Comparison of ENCODE assay signal across 3 cellular contexts in the genomic region with DNA sequence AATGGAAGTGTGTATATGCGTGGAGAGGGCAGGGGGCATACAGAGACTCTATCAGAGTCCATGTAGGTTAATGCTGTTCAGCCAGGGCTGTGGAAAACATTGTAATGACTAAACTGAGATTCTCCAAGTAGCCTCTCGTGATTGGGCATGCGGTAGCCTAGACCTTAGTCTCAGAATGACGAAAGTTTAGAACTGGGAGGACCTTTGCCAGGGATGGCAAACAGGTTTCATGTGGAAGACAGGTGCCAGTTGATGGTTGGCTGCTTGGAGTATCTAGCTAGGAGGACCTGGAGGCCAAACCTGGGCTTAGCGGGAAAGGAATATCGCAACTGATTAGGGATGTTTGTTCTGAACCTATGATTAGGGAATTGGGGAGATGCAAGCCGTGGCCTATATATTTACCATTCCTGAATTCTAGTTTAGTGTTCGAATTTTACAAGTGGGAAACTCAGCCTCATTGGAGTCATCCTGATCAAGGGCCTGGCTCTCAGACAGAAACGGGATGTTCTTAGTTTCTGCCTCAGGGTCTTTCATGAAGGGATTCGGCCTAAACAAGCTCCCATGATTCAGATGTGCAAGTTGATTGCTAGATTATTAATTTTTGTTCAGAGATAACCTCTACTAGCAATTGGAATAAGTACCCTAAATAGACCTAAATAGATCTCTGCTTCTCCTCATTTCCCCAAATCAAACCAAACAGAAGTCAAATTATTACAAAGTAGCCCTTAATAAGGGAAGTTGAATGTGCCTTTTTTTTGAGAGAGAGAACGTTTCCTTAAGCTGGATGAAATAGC.
TF ChIP-seq lines count a peak whose summit lies in the region.

No MANE protein-coding gene starts in this region.

TF ChIP-seq in SK-N-SH, 30 proteins besides CTCF, POLR2A, EP300 and RAD21:
- TF ChIP-seq GATA2 (CRISPR knock-in tag; IDR thresholded peaks at IDR 0.05) (peak; percentile 32; the same call in 1 of the 2 replicates), SMC3 (IDR thresholded peaks at IDR 0.05; ENCODE audit: low read depth, low read length) (no peak), RFX5 (IDR thresholded peaks at IDR 0.05; ENCODE audit: low read length) (no peak), TCF12 (IDR thresholded peaks at IDR 0.05) (peak; percentile 15; the same call in 1 of the 2 replicates), TAF1 (IDR thresholded peaks at IDR 0.05; ENCODE audit: borderline replicate concordance, low read depth, low read length) (no peak), RCOR1 (IDR thresholded peaks at IDR 0.05; ENCODE audit: low read length) (peak; percentile 62), MEF2A (IDR thresholded peaks at IDR 0.05; ENCODE audit: borderline replicate concordance, low read depth) (no peak)
- TF ChIP-seq, protein P1, sequence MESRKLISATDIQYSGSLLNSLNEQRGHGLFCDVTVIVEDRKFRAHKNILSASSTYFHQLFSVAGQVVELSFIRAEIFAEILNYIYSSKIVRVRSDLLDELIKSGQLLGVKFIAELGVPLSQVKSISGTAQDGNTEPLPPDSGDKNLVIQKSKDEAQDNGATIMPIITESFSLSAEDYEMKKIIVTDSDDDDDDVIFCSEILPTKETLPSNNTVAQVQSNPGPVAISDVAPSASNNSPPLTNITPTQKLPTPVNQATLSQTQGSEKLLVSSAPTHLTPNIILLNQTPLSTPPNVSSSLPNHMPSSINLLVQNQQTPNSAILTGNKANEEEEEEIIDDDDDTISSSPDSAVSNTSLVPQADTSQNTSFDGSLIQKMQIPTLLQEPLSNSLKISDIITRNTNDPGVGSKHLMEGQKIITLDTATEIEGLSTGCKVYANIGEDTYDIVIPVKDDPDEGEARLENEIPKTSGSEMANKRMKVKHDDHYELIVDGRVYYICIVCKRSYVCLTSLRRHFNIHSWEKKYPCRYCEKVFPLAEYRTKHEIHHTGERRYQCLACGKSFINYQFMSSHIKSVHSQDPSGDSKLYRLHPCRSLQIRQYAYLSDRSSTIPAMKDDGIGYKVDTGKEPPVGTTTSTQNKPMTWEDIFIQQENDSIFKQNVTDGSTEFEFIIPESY (IDR thresholded peaks at IDR 0.05; ENCODE audit: borderline replicate concordance, low read depth), result no peak
- TF ChIP-seq, protein P2, sequence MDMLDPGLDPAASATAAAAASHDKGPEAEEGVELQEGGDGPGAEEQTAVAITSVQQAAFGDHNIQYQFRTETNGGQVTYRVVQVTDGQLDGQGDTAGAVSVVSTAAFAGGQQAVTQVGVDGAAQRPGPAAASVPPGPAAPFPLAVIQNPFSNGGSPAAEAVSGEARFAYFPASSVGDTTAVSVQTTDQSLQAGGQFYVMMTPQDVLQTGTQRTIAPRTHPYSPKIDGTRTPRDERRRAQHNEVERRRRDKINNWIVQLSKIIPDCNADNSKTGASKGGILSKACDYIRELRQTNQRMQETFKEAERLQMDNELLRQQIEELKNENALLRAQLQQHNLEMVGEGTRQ (IDR thresholded peaks at IDR 0.05; ENCODE audit: borderline replicate concordance, low read depth, low read length), result no peak
- TF ChIP-seq, protein P3, sequence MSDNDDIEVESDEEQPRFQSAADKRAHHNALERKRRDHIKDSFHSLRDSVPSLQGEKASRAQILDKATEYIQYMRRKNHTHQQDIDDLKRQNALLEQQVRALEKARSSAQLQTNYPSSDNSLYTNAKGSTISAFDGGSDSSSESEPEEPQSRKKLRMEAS (IDR thresholded peaks at IDR 0.05; ENCODE audit: low read depth), result no peak

TF ChIP-seq in SK-N-SH treated with all-trans-retinoic acid at 6 μM for 48 hours, 23 proteins besides CTCF, POLR2A, EP300 and RAD21 (continues in another document):
- no peak for TF ChIP-seq ZC3H10 (CRISPR knock-in tag; IDR thresholded peaks at IDR 0.05)
- TF ChIP-seq ESRRG (CRISPR knock-in tag; IDR thresholded peaks at IDR 0.05), result no peak
- TF ChIP-seq, protein P4, sequence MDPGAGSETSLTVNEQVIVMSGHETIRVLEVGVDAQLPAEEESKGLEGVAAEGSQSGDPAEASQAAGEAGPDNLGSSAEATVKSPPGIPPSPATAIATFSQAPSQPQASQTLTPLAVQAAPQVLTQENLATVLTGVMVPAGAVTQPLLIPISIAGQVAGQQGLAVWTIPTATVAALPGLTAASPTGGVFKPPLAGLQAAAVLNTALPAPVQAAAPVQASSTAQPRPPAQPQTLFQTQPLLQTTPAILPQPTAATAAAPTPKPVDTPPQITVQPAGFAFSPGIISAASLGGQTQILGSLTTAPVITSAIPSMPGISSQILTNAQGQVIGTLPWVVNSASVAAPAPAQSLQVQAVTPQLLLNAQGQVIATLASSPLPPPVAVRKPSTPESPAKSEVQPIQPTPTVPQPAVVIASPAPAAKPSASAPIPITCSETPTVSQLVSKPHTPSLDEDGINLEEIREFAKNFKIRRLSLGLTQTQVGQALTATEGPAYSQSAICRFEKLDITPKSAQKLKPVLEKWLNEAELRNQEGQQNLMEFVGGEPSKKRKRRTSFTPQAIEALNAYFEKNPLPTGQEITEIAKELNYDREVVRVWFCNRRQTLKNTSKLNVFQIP (CRISPR knock-in tag; IDR thresholded peaks at IDR 0.05; ENCODE audit: borderline replicate concordance, low read depth), result no peak
- TF ChIP-seq, protein P5, sequence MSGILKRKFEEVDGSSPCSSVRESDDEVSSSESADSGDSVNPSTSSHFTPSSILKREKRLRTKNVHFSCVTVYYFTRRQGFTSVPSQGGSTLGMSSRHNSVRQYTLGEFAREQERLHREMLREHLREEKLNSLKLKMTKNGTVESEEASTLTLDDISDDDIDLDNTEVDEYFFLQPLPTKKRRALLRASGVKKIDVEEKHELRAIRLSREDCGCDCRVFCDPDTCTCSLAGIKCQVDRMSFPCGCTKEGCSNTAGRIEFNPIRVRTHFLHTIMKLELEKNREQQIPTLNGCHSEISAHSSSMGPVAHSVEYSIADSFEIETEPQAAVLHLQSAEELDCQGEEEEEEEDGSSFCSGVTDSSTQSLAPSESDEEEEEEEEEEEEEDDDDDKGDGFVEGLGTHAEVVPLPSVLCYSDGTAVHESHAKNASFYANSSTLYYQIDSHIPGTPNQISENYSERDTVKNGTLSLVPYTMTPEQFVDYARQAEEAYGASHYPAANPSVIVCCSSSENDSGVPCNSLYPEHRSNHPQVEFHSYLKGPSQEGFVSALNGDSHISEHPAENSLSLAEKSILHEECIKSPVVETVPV (CRISPR knock-in tag; IDR thresholded peaks at IDR 0.05), result no peak
- TF ChIP-seq ARNTL (CRISPR knock-in tag; IDR thresholded peaks at IDR 0.05; ENCODE audit: borderline replicate concordance, low read depth), result no peak
- TF ChIP-seq RARB (CRISPR knock-in tag; IDR thresholded peaks at IDR 0.05), result no peak
- TF ChIP-seq, protein P6, sequence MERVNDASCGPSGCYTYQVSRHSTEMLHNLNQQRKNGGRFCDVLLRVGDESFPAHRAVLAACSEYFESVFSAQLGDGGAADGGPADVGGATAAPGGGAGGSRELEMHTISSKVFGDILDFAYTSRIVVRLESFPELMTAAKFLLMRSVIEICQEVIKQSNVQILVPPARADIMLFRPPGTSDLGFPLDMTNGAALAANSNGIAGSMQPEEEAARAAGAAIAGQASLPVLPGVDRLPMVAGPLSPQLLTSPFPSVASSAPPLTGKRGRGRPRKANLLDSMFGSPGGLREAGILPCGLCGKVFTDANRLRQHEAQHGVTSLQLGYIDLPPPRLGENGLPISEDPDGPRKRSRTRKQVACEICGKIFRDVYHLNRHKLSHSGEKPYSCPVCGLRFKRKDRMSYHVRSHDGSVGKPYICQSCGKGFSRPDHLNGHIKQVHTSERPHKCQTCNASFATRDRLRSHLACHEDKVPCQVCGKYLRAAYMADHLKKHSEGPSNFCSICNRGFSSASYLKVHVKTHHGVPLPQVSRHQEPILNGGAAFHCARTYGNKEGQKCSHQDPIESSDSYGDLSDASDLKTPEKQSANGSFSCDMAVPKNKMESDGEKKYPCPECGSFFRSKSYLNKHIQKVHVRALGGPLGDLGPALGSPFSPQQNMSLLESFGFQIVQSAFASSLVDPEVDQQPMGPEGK (CRISPR knock-in tag; IDR thresholded peaks at IDR 0.05; ENCODE audit: borderline replicate concordance), result no peak
- no peak for TF ChIP-seq BACH2 (CRISPR knock-in tag; IDR thresholded peaks at IDR 0.05; ENCODE audit: borderline replicate concordance)
- no peak for TF ChIP-seq ZNF70 (CRISPR knock-in tag; IDR thresholded peaks at IDR 0.05)
- no peak for TF ChIP-seq TOX (CRISPR knock-in tag; IDR thresholded peaks at IDR 0.05; ENCODE audit: borderline replicate concordance)
- no peak for TF ChIP-seq PPARA (CRISPR knock-in tag; IDR thresholded peaks at IDR 0.05; ENCODE audit: borderline replicate concordance)
- no peak for TF ChIP-seq ZNF565 (CRISPR knock-in tag; conservative IDR thresholded peaks at IDR 0.05; ENCODE audit: low read depth)
- TF ChIP-seq ZFP30 (CRISPR knock-in tag; IDR thresholded peaks at IDR 0.05), result no peak

TF ChIP-seq in WTC11, 78 proteins besides CTCF, POLR2A, EP300 and RAD21:
- no peak for TF ChIP-seq ZNF396 (CRISPR knock-in tag; IDR thresholded peaks at IDR 0.05; ENCODE audit: borderline replicate concordance)
- TF ChIP-seq RORB (CRISPR knock-in tag; IDR thresholded peaks at IDR 0.05), result no peak
- TF ChIP-seq FOXJ3 (CRISPR knock-in tag; IDR thresholded peaks at IDR 0.05; ENCODE audit: borderline replicate concordance), result no peak
- TF ChIP-seq, protein P7, sequence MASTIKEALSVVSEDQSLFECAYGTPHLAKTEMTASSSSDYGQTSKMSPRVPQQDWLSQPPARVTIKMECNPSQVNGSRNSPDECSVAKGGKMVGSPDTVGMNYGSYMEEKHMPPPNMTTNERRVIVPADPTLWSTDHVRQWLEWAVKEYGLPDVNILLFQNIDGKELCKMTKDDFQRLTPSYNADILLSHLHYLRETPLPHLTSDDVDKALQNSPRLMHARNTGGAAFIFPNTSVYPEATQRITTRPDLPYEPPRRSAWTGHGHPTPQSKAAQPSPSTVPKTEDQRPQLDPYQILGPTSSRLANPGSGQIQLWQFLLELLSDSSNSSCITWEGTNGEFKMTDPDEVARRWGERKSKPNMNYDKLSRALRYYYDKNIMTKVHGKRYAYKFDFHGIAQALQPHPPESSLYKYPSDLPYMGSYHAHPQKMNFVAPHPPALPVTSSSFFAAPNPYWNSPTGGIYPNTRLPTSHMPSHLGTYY (CRISPR knock-in tag; IDR thresholded peaks at IDR 0.05), result no peak
- TF ChIP-seq, protein P8, sequence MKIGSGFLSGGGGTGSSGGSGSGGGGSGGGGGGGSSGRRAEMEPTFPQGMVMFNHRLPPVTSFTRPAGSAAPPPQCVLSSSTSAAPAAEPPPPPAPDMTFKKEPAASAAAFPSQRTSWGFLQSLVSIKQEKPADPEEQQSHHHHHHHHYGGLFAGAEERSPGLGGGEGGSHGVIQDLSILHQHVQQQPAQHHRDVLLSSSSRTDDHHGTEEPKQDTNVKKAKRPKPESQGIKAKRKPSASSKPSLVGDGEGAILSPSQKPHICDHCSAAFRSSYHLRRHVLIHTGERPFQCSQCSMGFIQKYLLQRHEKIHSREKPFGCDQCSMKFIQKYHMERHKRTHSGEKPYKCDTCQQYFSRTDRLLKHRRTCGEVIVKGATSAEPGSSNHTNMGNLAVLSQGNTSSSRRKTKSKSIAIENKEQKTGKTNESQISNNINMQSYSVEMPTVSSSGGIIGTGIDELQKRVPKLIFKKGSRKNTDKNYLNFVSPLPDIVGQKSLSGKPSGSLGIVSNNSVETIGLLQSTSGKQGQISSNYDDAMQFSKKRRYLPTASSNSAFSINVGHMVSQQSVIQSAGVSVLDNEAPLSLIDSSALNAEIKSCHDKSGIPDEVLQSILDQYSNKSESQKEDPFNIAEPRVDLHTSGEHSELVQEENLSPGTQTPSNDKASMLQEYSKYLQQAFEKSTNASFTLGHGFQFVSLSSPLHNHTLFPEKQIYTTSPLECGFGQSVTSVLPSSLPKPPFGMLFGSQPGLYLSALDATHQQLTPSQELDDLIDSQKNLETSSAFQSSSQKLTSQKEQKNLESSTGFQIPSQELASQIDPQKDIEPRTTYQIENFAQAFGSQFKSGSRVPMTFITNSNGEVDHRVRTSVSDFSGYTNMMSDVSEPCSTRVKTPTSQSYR (CRISPR knock-in tag; IDR thresholded peaks at IDR 0.05), result no peak
- TF ChIP-seq, protein P9, sequence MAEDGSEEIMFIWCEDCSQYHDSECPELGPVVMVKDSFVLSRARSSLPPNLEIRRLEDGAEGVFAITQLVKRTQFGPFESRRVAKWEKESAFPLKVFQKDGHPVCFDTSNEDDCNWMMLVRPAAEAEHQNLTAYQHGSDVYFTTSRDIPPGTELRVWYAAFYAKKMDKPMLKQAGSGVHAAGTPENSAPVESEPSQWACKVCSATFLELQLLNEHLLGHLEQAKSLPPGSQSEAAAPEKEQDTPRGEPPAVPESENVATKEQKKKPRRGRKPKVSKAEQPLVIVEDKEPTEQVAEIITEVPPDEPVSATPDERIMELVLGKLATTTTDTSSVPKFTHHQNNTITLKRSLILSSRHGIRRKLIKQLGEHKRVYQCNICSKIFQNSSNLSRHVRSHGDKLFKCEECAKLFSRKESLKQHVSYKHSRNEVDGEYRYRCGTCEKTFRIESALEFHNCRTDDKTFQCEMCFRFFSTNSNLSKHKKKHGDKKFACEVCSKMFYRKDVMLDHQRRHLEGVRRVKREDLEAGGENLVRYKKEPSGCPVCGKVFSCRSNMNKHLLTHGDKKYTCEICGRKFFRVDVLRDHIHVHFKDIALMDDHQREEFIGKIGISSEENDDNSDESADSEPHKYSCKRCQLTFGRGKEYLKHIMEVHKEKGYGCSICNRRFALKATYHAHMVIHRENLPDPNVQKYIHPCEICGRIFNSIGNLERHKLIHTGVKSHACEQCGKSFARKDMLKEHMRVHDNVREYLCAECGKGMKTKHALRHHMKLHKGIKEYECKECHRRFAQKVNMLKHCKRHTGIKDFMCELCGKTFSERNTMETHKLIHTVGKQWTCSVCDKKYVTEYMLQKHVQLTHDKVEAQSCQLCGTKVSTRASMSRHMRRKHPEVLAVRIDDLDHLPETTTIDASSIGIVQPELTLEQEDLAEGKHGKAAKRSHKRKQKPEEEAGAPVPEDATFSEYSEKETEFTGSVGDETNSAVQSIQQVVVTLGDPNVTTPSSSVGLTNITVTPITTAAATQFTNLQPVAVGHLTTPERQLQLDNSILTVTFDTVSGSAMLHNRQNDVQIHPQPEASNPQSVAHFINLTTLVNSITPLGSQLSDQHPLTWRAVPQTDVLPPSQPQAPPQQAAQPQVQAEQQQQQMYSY (CRISPR knock-in tag; IDR thresholded peaks at IDR 0.05), result no peak
- no peak for TF ChIP-seq MYBL2 (CRISPR knock-in tag; IDR thresholded peaks at IDR 0.05)
- no peak for TF ChIP-seq ZNF263 (CRISPR knock-in tag; IDR thresholded peaks at IDR 0.05; ENCODE audit: low read depth)
- TF ChIP-seq ZNF416 (CRISPR knock-in tag; IDR thresholded peaks at IDR 0.05), result no peak
- TF ChIP-seq ELF4 (CRISPR knock-in tag; IDR thresholded peaks at IDR 0.05; ENCODE audit: low read depth), result no peak
- TF ChIP-seq, protein P10, sequence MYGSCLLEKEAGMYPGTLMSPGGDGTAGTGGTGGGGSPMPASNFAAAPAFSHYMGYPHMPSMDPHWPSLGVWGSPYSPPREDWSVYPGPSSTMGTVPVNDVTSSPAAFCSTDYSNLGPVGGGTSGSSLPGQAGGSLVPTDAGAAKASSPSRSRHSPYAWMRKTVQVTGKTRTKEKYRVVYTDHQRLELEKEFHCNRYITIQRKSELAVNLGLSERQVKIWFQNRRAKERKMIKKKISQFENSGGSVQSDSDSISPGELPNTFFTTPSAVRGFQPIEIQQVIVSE (CRISPR knock-in tag; IDR thresholded peaks at IDR 0.05; ENCODE audit: borderline replicate concordance), result no peak
- TF ChIP-seq, protein P11, sequence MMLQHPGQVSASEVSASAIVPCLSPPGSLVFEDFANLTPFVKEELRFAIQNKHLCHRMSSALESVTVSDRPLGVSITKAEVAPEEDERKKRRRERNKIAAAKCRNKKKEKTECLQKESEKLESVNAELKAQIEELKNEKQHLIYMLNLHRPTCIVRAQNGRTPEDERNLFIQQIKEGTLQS (CRISPR knock-in tag; conservative IDR thresholded peaks at IDR 0.05), result no peak
- TF ChIP-seq, protein P2 (CRISPR knock-in tag; IDR thresholded peaks at IDR 0.05), result no peak
- TF ChIP-seq ETV6 (CRISPR knock-in tag; IDR thresholded peaks at IDR 0.05), result no peak
